In the genomic region with DNA sequence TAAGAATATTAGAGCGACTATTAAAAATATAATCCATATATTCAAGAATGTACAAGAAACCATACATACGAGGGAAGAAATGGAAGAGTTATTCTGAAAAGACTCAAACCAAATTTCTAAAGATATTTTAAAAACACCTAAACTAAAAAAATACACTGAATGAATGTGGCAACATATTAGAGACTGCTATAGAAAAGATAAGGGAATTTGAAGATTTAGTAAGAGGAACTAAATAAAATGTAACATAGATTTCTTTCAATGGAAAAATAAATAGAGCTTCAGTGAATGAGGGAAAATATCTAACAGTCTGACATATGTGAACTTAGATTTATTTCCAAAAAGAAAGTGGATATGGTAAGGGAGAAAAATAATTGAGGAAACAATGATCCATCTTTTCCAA, we compare ENCODE assay signal across 7 cellular contexts.
"Had no signal": no experiment of that assay in that cellular context is flagged by ENCODE, and none has a peak within 500 bp of the region (broad histone marks: within the 10 kb centered on the region; RNA-seq: fewer than 3 reads in every experiment).

No MANE protein-coding gene starts in this region.

- H2AFZ ChIP-seq: GM23248 had no signal

- H3K4me3 ChIP-seq: GM23248 had no signal

- H3K4me3 Mint-ChIP-seq: H9 had no signal

- H3K27ac ChIP-seq: GM23248 had no signal

- FAIRE-seq: HTR-8/SVneo had no signal

- H3K27ac Mint-ChIP-seq: H9 had no signal

- H3K9ac ChIP-seq: GM23248 had no signal

- DNase-seq: GM23248, GOT3, H9, HCEC 1CT, IMR-90, KBM-7 had no signal
